Comparison of ENCODE assay signal across 1 cellular context in the genomic region with DNA sequence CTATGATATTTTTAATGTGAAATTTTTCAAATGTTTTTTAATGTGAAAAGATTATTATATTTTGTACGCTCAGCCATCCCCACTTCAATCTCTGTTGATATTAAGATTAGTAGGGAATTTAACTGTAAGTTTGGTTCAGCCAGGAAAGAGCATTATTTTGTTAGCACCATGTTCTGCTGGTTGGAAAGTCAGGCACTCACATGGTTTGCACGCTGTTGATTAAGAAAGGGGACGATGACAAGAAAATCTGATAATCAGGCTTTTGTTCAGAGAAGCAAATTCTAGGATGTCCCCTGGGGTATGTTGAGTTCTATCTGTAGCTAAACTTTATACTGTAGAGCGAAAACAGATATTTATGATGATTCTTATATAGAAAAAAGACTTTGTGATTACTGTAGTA.
TF ChIP-seq lines count a peak whose summit lies in the region.

No MANE protein-coding gene starts in this region.

TF ChIP-seq in GM12878, 131 proteins besides CTCF, POLR2A, EP300 and RAD21:
- TF ChIP-seq SREBF1 (IDR thresholded peaks at IDR 0.05; ENCODE audit: low read length) (no peak), FOXM1 (IDR thresholded peaks at IDR 0.05; ENCODE audit: low read depth, low read length) (no peak), SRF (IDR thresholded peaks at IDR 0.05; ENCODE audit: low read depth in 2 of 2, low read length in 2 of 2) (no peak), POU2F2 (IDR thresholded peaks at IDR 0.05; ENCODE audit: borderline replicate concordance, low read depth, low read length) (no peak), IRF4 (IDR thresholded peaks at IDR 0.05; ENCODE audit: low read depth, low read length) (no peak), CBX5 (IDR thresholded peaks at IDR 0.05; ENCODE audit: low read depth) (no peak), SIN3A (IDR thresholded peaks at IDR 0.05; ENCODE audit: low read depth, low read length) (no peak), SMC3 (IDR thresholded peaks at IDR 0.05; ENCODE audit: borderline replicate concordance, low read length) (no peak), TARDBP (IDR thresholded peaks at IDR 0.05; ENCODE audit: borderline replicate concordance) (no peak), ESRRA (IDR thresholded peaks at IDR 0.05; ENCODE audit: low read length) (no peak), PAX8 (IDR thresholded peaks at IDR 0.05) (no peak), KDM1A (IDR thresholded peaks at IDR 0.05; ENCODE audit: borderline replicate concordance) (no peak), MTA3 (IDR thresholded peaks at IDR 0.05; ENCODE audit: borderline replicate concordance, low read length) (no peak)
- TF ChIP-seq, protein P1, sequence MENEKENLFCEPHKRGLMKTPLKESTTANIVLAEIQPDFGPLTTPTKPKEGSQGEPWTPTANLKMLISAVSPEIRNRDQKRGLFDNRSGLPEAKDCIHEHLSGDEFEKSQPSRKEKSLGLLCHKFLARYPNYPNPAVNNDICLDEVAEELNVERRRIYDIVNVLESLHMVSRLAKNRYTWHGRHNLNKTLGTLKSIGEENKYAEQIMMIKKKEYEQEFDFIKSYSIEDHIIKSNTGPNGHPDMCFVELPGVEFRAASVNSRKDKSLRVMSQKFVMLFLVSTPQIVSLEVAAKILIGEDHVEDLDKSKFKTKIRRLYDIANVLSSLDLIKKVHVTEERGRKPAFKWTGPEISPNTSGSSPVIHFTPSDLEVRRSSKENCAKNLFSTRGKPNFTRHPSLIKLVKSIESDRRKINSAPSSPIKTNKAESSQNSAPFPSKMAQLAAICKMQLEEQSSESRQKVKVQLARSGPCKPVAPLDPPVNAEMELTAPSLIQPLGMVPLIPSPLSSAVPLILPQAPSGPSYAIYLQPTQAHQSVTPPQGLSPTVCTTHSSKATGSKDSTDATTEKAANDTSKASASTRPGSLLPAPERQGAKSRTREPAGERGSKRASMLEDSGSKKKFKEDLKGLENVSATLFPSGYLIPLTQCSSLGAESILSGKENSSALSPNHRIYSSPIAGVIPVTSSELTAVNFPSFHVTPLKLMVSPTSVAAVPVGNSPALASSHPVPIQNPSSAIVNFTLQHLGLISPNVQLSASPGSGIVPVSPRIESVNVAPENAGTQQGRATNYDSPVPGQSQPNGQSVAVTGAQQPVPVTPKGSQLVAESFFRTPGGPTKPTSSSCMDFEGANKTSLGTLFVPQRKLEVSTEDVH (IDR thresholded peaks at IDR 0.05; ENCODE audit: low read depth, partially characterized antibody), result no peak
- TF ChIP-seq, protein P2, sequence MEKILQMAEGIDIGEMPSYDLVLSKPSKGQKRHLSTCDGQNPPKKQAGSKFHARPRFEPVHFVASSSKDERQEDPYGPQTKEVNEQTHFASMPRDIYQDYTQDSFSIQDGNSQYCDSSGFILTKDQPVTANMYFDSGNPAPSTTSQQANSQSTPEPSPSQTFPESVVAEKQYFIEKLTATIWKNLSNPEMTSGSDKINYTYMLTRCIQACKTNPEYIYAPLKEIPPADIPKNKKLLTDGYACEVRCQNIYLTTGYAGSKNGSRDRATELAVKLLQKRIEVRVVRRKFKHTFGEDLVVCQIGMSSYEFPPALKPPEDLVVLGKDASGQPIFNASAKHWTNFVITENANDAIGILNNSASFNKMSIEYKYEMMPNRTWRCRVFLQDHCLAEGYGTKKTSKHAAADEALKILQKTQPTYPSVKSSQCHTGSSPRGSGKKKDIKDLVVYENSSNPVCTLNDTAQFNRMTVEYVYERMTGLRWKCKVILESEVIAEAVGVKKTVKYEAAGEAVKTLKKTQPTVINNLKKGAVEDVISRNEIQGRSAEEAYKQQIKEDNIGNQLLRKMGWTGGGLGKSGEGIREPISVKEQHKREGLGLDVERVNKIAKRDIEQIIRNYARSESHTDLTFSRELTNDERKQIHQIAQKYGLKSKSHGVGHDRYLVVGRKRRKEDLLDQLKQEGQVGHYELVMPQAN (conservative IDR thresholded peaks at IDR 0.05), result no peak
TF ChIP-seq in GM12878: peak in this region for 0.
